ENCODE assay signal across 8 cellular contexts in genomic region chr10:59625842-59626522, GRCh38.
DNase-seq lines count a peak whose midpoint lies in the region; ATAC-seq and TF ChIP-seq lines count a peak whose summit lies in the region.
"Had no signal": no experiment of that assay in that cellular context is flagged by ENCODE, and none has a peak within 500 bp of the region (broad histone marks: within the 10 kb centered on the region; RNA-seq: fewer than 3 reads in every experiment).

No MANE protein-coding gene starts in this region.

- peak; percentile 84 for ATAC-seq in GM21526 (IDR thresholded peaks at IDR 0.05; ENCODE audit: low FRiP score, unreplicated experiment)

- H3K9ac ChIP-seq in parathyroid adenoma = no peak overlapping the region

- H3K4me3 Mint-ChIP-seq in activated naive CD4-positive, alpha-beta T cell treated with anti-CD3 and anti-CD28 coated beads, Interleukin-2, amount 10 ng/mL, durations not matched to agents 7 days and 5 days = no peak overlapping the region
- no peak overlapping the region for H3K4me3 Mint-ChIP-seq in glutamatergic neuron (ENCODE audit: unreplicated experiment)

- DNase-seq in GF-D8 (lab: John Stamatoyannopoulos, UW) (peak; percentile 11), HT1080 (ENCODE audit: low read depth) (peak; percentile 56), NOMO-1 treated with dmso at 0.1 percent for 144 hours (lab: John Stamatoyannopoulos, UW; ENCODE audit: unreplicated experiment) (peak; percentile 25), glutamatergic neuron (peak; percentile 32)
- DNase-seq in activated naive CD4-positive, alpha-beta T cell treated with anti-CD3 and anti-CD28 coated beads, Interleukin-2, amount 10 ng/mL, durations not matched to agents 7 days and 5 days = peak; percentile 53

- no peak overlapping the region for H3K27ac Mint-ChIP-seq in activated naive CD4-positive, alpha-beta T cell treated with anti-CD3 and anti-CD28 coated beads, Interleukin-2, amount 10 ng/mL, durations not matched to agents 7 days and 5 days
- peak overlapping the region; percentile 72 for H3K27ac Mint-ChIP-seq in glutamatergic neuron (ENCODE audit: unreplicated experiment)

- CTCF ChIA-PET in activated naive CD4-positive, alpha-beta T cell treated with anti-CD3 and anti-CD28 coated beads, Interleukin-2, amount 10 ng/mL, durations not matched to agents 7 days and 5 days (lab: Charles Lee) = interaction anchor here (0.6 to 1.9 kb wide), 24 partner anchors 9 to 905 kb away, joined by 3 to 32 read pairs (median 4); no protein-coding TSS in a partner anchor

- no peaks in the 10 kb centered on the region for H3K9me3 ChIP-seq in parathyroid adenoma (ENCODE audit: control insufficient read depth, low read length)

- H3K36me3 ChIP-seq in parathyroid adenoma (ENCODE audit: control insufficient read depth, insufficient read depth, low read length) = no peaks in the 10 kb centered on the region

- H2AFZ ChIP-seq in parathyroid adenoma = peak overlapping the region; percentile 47

- no peaks in the 10 kb centered on the region for H3K4me1 ChIP-seq in parathyroid adenoma

- no peak overlapping the region for H3K4me2 ChIP-seq in parathyroid adenoma (ENCODE audit: low read length)

- H3K27me3 ChIP-seq in parathyroid adenoma (ENCODE audit: control insufficient read depth, insufficient read depth, low read length) = no peaks in the 10 kb centered on the region

- no peaks in the 10 kb centered on the region for H3K36me3 Mint-ChIP-seq in activated naive CD4-positive, alpha-beta T cell treated with anti-CD3 and anti-CD28 coated beads, Interleukin-2, amount 10 ng/mL, durations not matched to agents 7 days and 5 days
- no peaks in the 10 kb centered on the region for H3K36me3 Mint-ChIP-seq in glutamatergic neuron (ENCODE audit: unreplicated experiment)

- no peaks in the 10 kb centered on the region for H3K9me3 Mint-ChIP-seq in activated naive CD4-positive, alpha-beta T cell treated with anti-CD3 and anti-CD28 coated beads, Interleukin-2, amount 10 ng/mL, durations not matched to agents 7 days and 5 days
- peaks cover 2% of the 10 kb centered on the region for H3K9me3 Mint-ChIP-seq in glutamatergic neuron (ENCODE audit: unreplicated experiment)

- H3K79me2 ChIP-seq in parathyroid adenoma = no peaks in the 10 kb centered on the region

- H3K4me1 Mint-ChIP-seq in activated naive CD4-positive, alpha-beta T cell treated with anti-CD3 and anti-CD28 coated beads, Interleukin-2, amount 10 ng/mL, durations not matched to agents 7 days and 5 days = peaks cover 4% of the 10 kb centered on the region
- peaks cover 3% of the 10 kb centered on the region for H3K4me1 Mint-ChIP-seq in glutamatergic neuron (ENCODE audit: low read depth, unreplicated experiment)

- peaks cover 9% of the 10 kb centered on the region for H3K27me3 Mint-ChIP-seq in activated naive CD4-positive, alpha-beta T cell treated with anti-CD3 and anti-CD28 coated beads, Interleukin-2, amount 10 ng/mL, durations not matched to agents 7 days and 5 days
- peaks cover 3% of the 10 kb centered on the region for H3K27me3 Mint-ChIP-seq in glutamatergic neuron (ENCODE audit: unreplicated experiment)

- H3K27ac ChIP-seq in parathyroid adenoma = no peak overlapping the region
- H3K27ac ChIP-seq: skin epidermis had no signal

- peak; percentile 84 for TF ChIP-seq CTCF in glutamatergic neuron (IDR thresholded peaks at IDR 0.05; ENCODE audit: partially characterized antibody, unreplicated experiment)
- TF ChIP-seq CTCF in parathyroid adenoma (IDR thresholded peaks at IDR 0.05) = peak; percentile 84

- H3K4me3 ChIP-seq in parathyroid adenoma (ENCODE audit: low read depth, low read length) = no peak overlapping the region
- H3K4me3 ChIP-seq: skin epidermis had no signal
